In the genomic region with DNA sequence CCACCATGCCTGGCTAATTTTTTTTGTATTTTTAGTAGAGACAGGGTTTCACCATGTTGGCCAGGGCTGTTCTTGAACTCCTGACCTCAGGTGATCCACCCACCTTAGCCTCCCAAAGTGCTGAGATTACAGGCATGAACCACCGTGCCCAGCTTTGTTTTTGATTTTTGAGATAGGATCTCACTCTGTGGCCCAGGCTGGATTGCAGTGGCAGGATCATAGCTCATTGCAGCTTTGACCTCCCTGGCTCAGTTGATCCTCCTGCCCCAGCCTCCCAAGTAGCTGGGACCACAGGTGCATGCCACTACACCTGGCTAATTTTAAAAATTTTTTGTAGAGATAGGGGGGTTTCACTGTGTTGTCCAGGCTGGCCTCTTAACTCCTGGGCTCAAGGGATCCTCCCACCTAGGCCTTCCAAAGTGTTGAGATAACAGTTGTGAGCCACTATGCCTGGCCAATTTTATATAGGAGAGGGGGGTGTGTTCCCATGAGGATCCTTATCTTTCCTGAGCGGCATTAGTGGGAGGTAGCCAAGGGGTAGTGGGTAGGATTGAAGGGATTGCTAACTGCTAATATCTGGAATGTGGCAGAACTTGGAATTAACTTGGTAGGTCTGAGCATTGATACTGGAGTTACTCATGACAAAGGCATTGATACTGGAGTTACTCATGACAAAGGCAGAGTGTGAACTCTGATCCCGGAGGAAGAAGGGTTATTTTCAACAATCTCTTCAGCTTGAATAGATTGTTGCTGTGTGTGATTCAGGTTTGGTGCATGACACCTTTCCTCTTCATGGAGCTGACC, we compare ENCODE assay signal across 1 cellular context.
TF ChIP-seq lines count a peak whose summit lies in the region.

No MANE protein-coding gene starts in this region.

TF ChIP-seq in IMR-90, 13 proteins besides CTCF, POLR2A, EP300 and RAD21 (continued from another document):
- TF ChIP-seq BHLHE40 (IDR thresholded peaks at IDR 0.05; ENCODE audit: low read depth, low read length): no peak
- TF ChIP-seq MAFK (IDR thresholded peaks at IDR 0.05; ENCODE audit: low read depth, low read length): no peak
- TF ChIP-seq FOS (IDR thresholded peaks at IDR 0.05; ENCODE audit: low read depth, low read length): no peak
- no peak for TF ChIP-seq SMC3 (IDR thresholded peaks at IDR 0.05; ENCODE audit: low read depth, low read length)
- no peak for TF ChIP-seq CHD1 (IDR thresholded peaks at IDR 0.05; ENCODE audit: low read depth, low read length)
- no peak for TF ChIP-seq RFX5 (IDR thresholded peaks at IDR 0.05; ENCODE audit: low read depth, low read length)
- TF ChIP-seq, protein P1, sequence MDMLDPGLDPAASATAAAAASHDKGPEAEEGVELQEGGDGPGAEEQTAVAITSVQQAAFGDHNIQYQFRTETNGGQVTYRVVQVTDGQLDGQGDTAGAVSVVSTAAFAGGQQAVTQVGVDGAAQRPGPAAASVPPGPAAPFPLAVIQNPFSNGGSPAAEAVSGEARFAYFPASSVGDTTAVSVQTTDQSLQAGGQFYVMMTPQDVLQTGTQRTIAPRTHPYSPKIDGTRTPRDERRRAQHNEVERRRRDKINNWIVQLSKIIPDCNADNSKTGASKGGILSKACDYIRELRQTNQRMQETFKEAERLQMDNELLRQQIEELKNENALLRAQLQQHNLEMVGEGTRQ (IDR thresholded peaks at IDR 0.05; ENCODE audit: low read depth, low read length): no peak
